8 cellular contexts compared by ENCODE assay signal in genomic region chr15:75453703-75454470, GRCh38. TPM values are rescaled to one million over a fixed set of nuclear protein-coding genes. Genes with fewer than 3 reads are reported as not detected.
A peak's percentile ranks its signal among the peaks of the same experiment; 100 is the strongest.
DNase-seq lines count a peak whose midpoint lies in the region; ATAC-seq, FAIRE-seq and TF ChIP-seq lines count a peak whose summit lies in the region.

No MANE protein-coding gene starts in this region.

- intact Hi-C loops in CD4-positive, alpha-beta T cell (cut with DNase I, micrococcal nuclease) = loop anchor here (1.0 to 10.0 kb wide), 10 partner anchors 86 to 1462 kb away; partner anchors contain the start of genes C15orf39 (in 2 of the 2), MAN2C1 (in 2 of the 2), CLK3 (in 1 of the 2) and IMP3 (in 1 of the 2)
- intact Hi-C loops in activated CD4-positive, alpha-beta memory T cell treated with anti-CD3 and anti-CD28 coated beads for 36 hours (cut with micrococcal nuclease) = loop anchor here (1.0 to 5.0 kb wide), 10 partner anchors 125 to 1543 kb away; partner anchors contain the start of genes ARID3B, C15orf39, CSK and IMP3
- intact Hi-C loops in HepG2 (cut with micrococcal nuclease; ENCODE audit: unreplicated experiment) = loop anchor here (5.0 kb wide), 2 partner anchors 87 to 173 kb away; partner anchors contain the start of genes MAN2C1 and SNUPN

- TF ChIP-seq CTCF in CD4-positive, alpha-beta T cell (IDR thresholded peaks at IDR 0.05) = no peak
- TF ChIP-seq CTCF in HepG2 (CRISPR knock-in tag; IDR thresholded peaks at IDR 0.05) = no peak

- no peaks in the 10 kb centered on the region for H3K9me3 Mint-ChIP-seq in CD4-positive, alpha-beta T cell
- H3K9me3 Mint-ChIP-seq in activated CD4-positive, alpha-beta memory T cell treated with anti-CD3 and anti-CD28 coated beads for 36 hours = no peaks in the 10 kb centered on the region

- H3K9ac ChIP-seq in HepG2 (ENCODE audit: insufficient read depth, low read depth, low read length) = peak overlapping the region; percentile 90

- H3K79me2 ChIP-seq in HepG2 (ENCODE audit: insufficient read depth, low read length) = peaks cover 24% of the 10 kb centered on the region

- peak in 1 of 2 experiments; percentile 62; a peak in 2 of 4 replicates for TF ChIP-seq POLR2A in HepG2 (IDR thresholded peaks at IDR 0.05; ENCODE audit: insufficient read depth in 1 of 2, low read depth in 2 of 2, low read length in 2 of 2)

- BruUV-seq in HepG2 (replicated peaks; lab: Mats Ljungman, UMichigan) = no TSS peak

- in situ Hi-C loops in HepG2 (cut with HindIII; ENCODE audit: extremely low pct_ligation_motif_present, low pct_unique_long_range_greater_than_20kb) = loop anchor here (5.0 kb wide), 1 partner anchor 87 kb away; the partner anchor contains the start of gene MAN2C1

- peak overlapping the region; percentile 98 for H3K4me3 Mint-ChIP-seq in CD4-positive, alpha-beta T cell
- peak overlapping the region; percentile 97 for H3K4me3 Mint-ChIP-seq in activated CD4-positive, alpha-beta memory T cell treated with anti-CD3 and anti-CD28 coated beads for 36 hours

- H3K36me3 Mint-ChIP-seq in CD4-positive, alpha-beta T cell (ENCODE audit: low read depth) = peaks cover 16% of the 10 kb centered on the region
- no peaks in the 10 kb centered on the region for H3K36me3 Mint-ChIP-seq in activated CD4-positive, alpha-beta memory T cell treated with anti-CD3 and anti-CD28 coated beads for 36 hours

- peaks cover 37% of the 10 kb centered on the region for H3K4me1 ChIP-seq in HepG2 (ENCODE audit: insufficient read depth, low read length)

- no peak overlapping the region for H2AFZ ChIP-seq in HepG2 (ENCODE audit: low read length)

- ATAC-seq in CD4-positive, alpha-beta T cell (ENCODE audit: poor library complexity) = peak; percentile 37
- peak; percentile 34 for ATAC-seq in GM19438 (IDR thresholded peaks at IDR 0.05; ENCODE audit: low read depth, unreplicated experiment)
- peak; percentile 24 for ATAC-seq in HG03571 (IDR thresholded peaks at IDR 0.05; ENCODE audit: unreplicated experiment)
- ATAC-seq in HepG2 = peak; percentile 38

- CTCF ChIA-PET in CD4-positive, alpha-beta T cell (lab: Charles Lee) = interaction anchor here (0.6 to 3.9 kb wide), 6 partner anchors 8 to 187 kb away, joined by 3 to 26 read pairs (median 8); partner anchors contain the start of genes IMP3, MAN2C1 and SNUPN
- CTCF ChIA-PET in activated CD4-positive, alpha-beta memory T cell treated with anti-CD3 and anti-CD28 coated beads for 36 hours (lab: Charles Lee) = interaction anchor here (0.6 to 7.4 kb wide), 7 partner anchors 8 to 187 kb away, joined by 3 to 87 read pairs (median 4); partner anchors contain the start of genes IMP3, MAN2C1 and PTPN9
- CTCF ChIA-PET in HepG2 (lab: Yijun Ruan, JAX; ENCODE audit: low intra/inter-chr PET ratio, low total read pairs) = no interaction called here

- H3K4me1 Mint-ChIP-seq in CD4-positive, alpha-beta T cell (ENCODE audit: low read depth) = peaks cover 43% of the 10 kb centered on the region
- H3K4me1 Mint-ChIP-seq in activated CD4-positive, alpha-beta memory T cell treated with anti-CD3 and anti-CD28 coated beads for 36 hours (ENCODE audit: low read depth) = peaks cover 24% of the 10 kb centered on the region

- no peaks in the 10 kb centered on the region for H3K27me3 Mint-ChIP-seq in CD4-positive, alpha-beta T cell
- no peaks in the 10 kb centered on the region for H3K27me3 Mint-ChIP-seq in activated CD4-positive, alpha-beta memory T cell treated with anti-CD3 and anti-CD28 coated beads for 36 hours

- H3K9me3 ChIP-seq in CD4-positive, alpha-beta T cell (ENCODE audit: control insufficient read depth, low read length) = no peaks in the 10 kb centered on the region
- H3K9me3 ChIP-seq in HepG2 (ENCODE audit: low read length) = no peaks in the 10 kb centered on the region

- peak overlapping the region; percentile 91 to 93 (median 93) for H3K4me3 ChIP-seq in HepG2 (replicated peaks in 1 of 3; ENCODE audit: insufficient read depth in 1 of 3, low read depth in 2 of 3, low read length in 3 of 3)

- peaks cover 23% of the 10 kb centered on the region for H4K20me1 ChIP-seq in HepG2 (ENCODE audit: insufficient read depth, low read length)

- H3K4me2 ChIP-seq in HepG2 (ENCODE audit: low read depth, low read length) = peak overlapping the region; percentile 98

- H3K27ac ChIP-seq in CD4-positive, alpha-beta T cell (ENCODE audit: low read depth, low read length) = peak overlapping the region; percentile 99
- H3K27ac ChIP-seq in HepG2 (ENCODE audit: extremely low read length, insufficient read depth, low read length) = peak overlapping the region; percentile 94

- POLR2A ChIA-PET in CD4-positive, alpha-beta T cell (lab: Charles Lee) = interaction anchor here (0.6 to 7.4 kb wide), 45 partner anchors 8 to 1460 kb away, joined by 3 to 294 read pairs (median 6); partner anchors contain the start of genes C15orf39, ETFA, FAM219B and IMP3
- POLR2A ChIA-PET in activated CD4-positive, alpha-beta memory T cell treated with anti-CD3 and anti-CD28 coated beads for 36 hours (lab: Charles Lee) = interaction anchor here (0.6 to 7.3 kb wide), 16 partner anchors 8 to 913 kb away, joined by 3 to 86 read pairs (median 5); partner anchors contain the start of genes ARID3B, IMP3, MAN2C1 and PPCDC
- POLR2A ChIA-PET in HepG2 (lab: Yijun Ruan, JAX) = interaction anchor here (0.5 to 7.8 kb wide), 15 partner anchors 8 to 450 kb away, joined by 3 to 185 read pairs (median 4); partner anchors contain the start of genes FBXO22, IMP3, MAN2C1 and PTPN9

- peak; percentile 95 for FAIRE-seq in HepG2 (lab: Jason Lieb, UNC)

- no peaks in the 10 kb centered on the region for H3K27me3 ChIP-seq in CD4-positive, alpha-beta T cell (ENCODE audit: control insufficient read depth, insufficient read depth, low read length)
- H3K27me3 ChIP-seq in HepG2 (ENCODE audit: control insufficient read depth in 1 of 2, insufficient read depth in 2 of 2, low read length in 2 of 2) = no peaks in the 10 kb centered on the region; a peak in 1 of 5 replicates

- DNase-seq in CD4-positive, alpha-beta T cell = peak; percentile 90 to 97 (median 94)
- DNase-seq in NCI-H82 (lab: John Stamatoyannopoulos, UW) = peak; percentile 100
- DNase-seq in activated CD4-positive, alpha-beta memory T cell treated with anti-CD3 and anti-CD28 coated beads for 36 hours = peak; percentile 98
- DNase-seq in dermis microvascular lymphatic vessel endothelial cell (ENCODE audit: low read depth in 2 of 2) = peak; percentile 100
- peak; percentile 100 for DNase-seq in HepG2 (ENCODE audit: low spot score)
- peak; percentile 94 for DNase-seq in stimulated activated CD4-positive, alpha-beta T cell treated with anti-CD3 and anti-CD28 coated beads, Interleukin-2, amount 100 ng/mL, for 48 hours

- no peak for TF ChIP-seq RAD21 in HepG2 (CRISPR knock-in tag; IDR thresholded peaks at IDR 0.05)

- no peak for TF ChIP-seq EP300 in HepG2 (IDR thresholded peaks at IDR 0.05; ENCODE audit: low read depth in 2 of 2, low read length in 2 of 2)
- TF ChIP-seq EP300 in HepG2 (CRISPR knock-in tag; IDR thresholded peaks at IDR 0.05; ENCODE audit: borderline replicate concordance) = no peak

- 1% methylated on average over 22 of the region's 57 CpGs for WGBS in HepG2 (ENCODE audit: low lambda C conversion rate)

- no peaks in the 10 kb centered on the region for H3K36me3 ChIP-seq in HepG2 (replicated peaks in 1 of 2; ENCODE audit: control insufficient read depth in 1 of 2, insufficient read depth in 2 of 2, low read length in 2 of 2)

- peak overlapping the region; percentile 96 for H3K27ac Mint-ChIP-seq in CD4-positive, alpha-beta T cell
- H3K27ac Mint-ChIP-seq in activated CD4-positive, alpha-beta memory T cell treated with anti-CD3 and anti-CD28 coated beads for 36 hours = peak overlapping the region; percentile 99

RNA-seq across cellular contexts. Expression of gene SIN3A, which starts 2.4 kb away (rescaled TPM):
- total RNA-seq in CD4-positive, alpha-beta T cell = 100 to 1,000 TPM; 136 to 141 TPM
- total RNA-seq in activated CD4-positive, alpha-beta memory T cell treated with anti-CD3 and anti-CD28 coated beads for 36 hours = 10 to 100 TPM; 80.1 to 83.3 TPM
- total RNA-seq in dermis microvascular lymphatic vessel endothelial cell (23.1 and 29.6 TPM in 2 replicates), HepG2 (2016; rRNA removed; fragmentation: Illumina TruSeq; extraction: Trizol) (16.1 and 26.8 TPM in 2 replicates)
- total RNA-seq in HepG2 (2016; cell fraction: cytosol; rRNA removed; fragmentation: Illumina TruSeq; extraction: Trizol; ENCODE audit: low read depth) = 5.4 and 6.9 TPM in 2 replicates
- total RNA-seq in HepG2 (2016; cell fraction: insoluble cytoplasmic fraction; rRNA removed; fragmentation: Illumina TruSeq; extraction: Trizol) = 17.3 and 25.0 TPM in 2 replicates
- 13.0 and 13.6 TPM in 2 replicates for total RNA-seq in HepG2 (2016; cell fraction: membrane; rRNA removed; fragmentation: Illumina TruSeq; extraction: Trizol)
- 28.8 and 30.1 TPM in 2 replicates for total RNA-seq in HepG2 (2016; cell fraction: nucleus; rRNA removed; fragmentation: Illumina TruSeq; extraction: Trizol)
- 20.7 and 28.1 TPM in 2 replicates for polyA plus RNA-seq in HepG2 (2011; rRNA removed)
- 12.3 and 13.7 TPM in 2 replicates for polyA plus RNA-seq in HepG2 (2011; cell fraction: cytosol; rRNA removed)
- 22.6 and 27.2 TPM in 2 replicates for polyA plus RNA-seq in HepG2 (2011; cell fraction: nucleus; rRNA removed)
- 19.3 and 23.6 TPM in 2 replicates for polyA plus RNA-seq in HepG2 (2012)
- polyA plus RNA-seq in HepG2 (2016; cell fraction: cytosol; fragmentation: Illumina TruSeq; extraction: Trizol; ENCODE audit: low read depth) = 0.93 TPM in 2 replicates
- 20.4 and 25.2 TPM in 2 replicates for polyA plus RNA-seq in HepG2 (2016; cell fraction: insoluble cytoplasmic fraction; fragmentation: Illumina TruSeq; extraction: Trizol; ENCODE audit: low read depth)
- 3.1 TPM in 2 replicates for polyA plus RNA-seq in HepG2 (2016; cell fraction: membrane; fragmentation: Illumina TruSeq; extraction: Trizol; ENCODE audit: low read depth)
- 25.8 and 26.6 TPM in 2 replicates for polyA plus RNA-seq in HepG2 (2016; cell fraction: nucleus; fragmentation: Illumina TruSeq; extraction: Trizol; ENCODE audit: insufficient read depth, low read depth)
- 76.8 and 135 TPM in 2 replicates for polyA minus RNA-seq in HepG2 (2011; rRNA and poly(A)+ RNA removed; ENCODE audit: low replicate concordance)
- polyA minus RNA-seq in HepG2 (2011; cell fraction: cytosol; rRNA and poly(A)+ RNA removed) = 22.7 and 28.1 TPM in 2 replicates
- polyA minus RNA-seq in HepG2 (2011; cell fraction: nucleus; rRNA and poly(A)+ RNA removed) = 35.1 and 36.2 TPM in 2 replicates

Comparison
In these comparisons a context has a peak if more than half of its experiments do, and no peak if none do; other contexts are left out.
1. Peak in every context shown above with its lines: DNase-seq, ATAC-seq, H3K4me3 ChIP-seq and H3K27ac ChIP-seq.